ENCODE assay signal across 8 cellular contexts in the genomic region with DNA sequence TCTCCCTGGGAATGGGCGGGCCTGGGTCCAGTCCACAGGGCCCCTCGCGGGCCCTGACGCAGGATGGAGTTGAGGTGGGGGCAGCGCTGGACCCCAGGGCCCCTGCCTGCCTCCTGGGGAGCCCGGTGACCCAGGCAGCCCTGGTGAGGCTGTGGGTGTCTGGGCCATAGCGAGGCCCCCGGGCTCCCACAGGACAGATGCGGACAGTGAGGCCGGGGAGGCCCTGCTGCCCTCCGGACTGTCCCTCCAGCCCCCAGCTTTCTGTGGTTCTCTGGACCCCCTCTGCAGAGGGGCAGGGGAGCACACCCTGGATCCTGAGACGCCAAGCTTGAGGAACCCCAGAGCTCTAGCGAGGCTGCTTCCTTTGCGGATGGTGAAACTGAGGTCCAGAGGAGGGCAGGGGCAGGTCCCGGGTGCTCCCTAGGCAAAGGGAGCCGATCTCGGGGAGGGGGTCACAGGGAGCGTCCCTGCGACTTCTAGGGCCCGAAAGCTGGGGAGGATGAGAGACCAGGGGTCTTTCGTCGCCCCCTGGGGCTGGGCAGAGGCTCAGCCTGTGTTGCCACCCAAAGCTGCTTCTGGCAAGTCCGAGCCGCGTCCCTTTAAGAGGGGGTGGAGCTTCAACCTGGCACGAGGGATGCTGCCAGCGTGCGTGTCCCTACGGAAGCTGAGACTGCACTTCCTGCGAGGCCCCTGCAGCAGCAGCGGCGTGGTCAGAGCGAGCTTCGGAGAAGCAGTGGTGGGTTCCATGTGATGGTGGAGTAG.
DNase-seq lines count a peak whose midpoint lies in the region; ATAC-seq, FAIRE-seq and TF ChIP-seq lines count a peak whose summit lies in the region.
"Not testable (repeated sequence)": the region's sequence is repeated elsewhere in the genome, so short reads cannot be mapped to it uniquely, and the experiment has no call there.

No MANE protein-coding gene starts in this region.

- not testable (repeated sequence) for H3K4me2 ChIP-seq in A549; HepG2 (ENCODE audit: low read depth, low read length)

- not testable (repeated sequence) for H3K79me2 ChIP-seq in HepG2 (ENCODE audit: insufficient read depth, low read length)

- not testable (repeated sequence) for H3K27ac Mint-ChIP-seq in activated T-helper 17 cell treated with anti-CD3 and anti-CD28 coated beads, Interleukin-2, amount 50 U/mL, for 72 hours

- not testable (repeated sequence) for H3K4me3 Mint-ChIP-seq in activated T-helper 17 cell treated with anti-CD3 and anti-CD28 coated beads, Interleukin-2, amount 50 U/mL, for 72 hours

- not testable (repeated sequence) for FAIRE-seq in A549 (lab: Jason Lieb, UNC); HepG2 (lab: Jason Lieb, UNC); pancreas (lab: Jason Lieb, UNC)

- ATAC-seq in A549 (peak; percentile 100), GM21367 (IDR thresholded peaks at IDR 0.05; ENCODE audit: unreplicated experiment) (peak; percentile 62), HG03460 (IDR thresholded peaks at IDR 0.05; ENCODE audit: unreplicated experiment) (peak; percentile 68), Right ventricle myocardium superior (ENCODE audit: poor library complexity) (peak; percentile 85), HepG2 (peak; percentile 99), pancreas (peak; percentile 96 to 98 (median 98)), aorta (ENCODE audit: low FRiP score) (peak; percentile 52)
- peak; percentile 38 for ATAC-seq in activated T-helper 17 cell treated with anti-CD3 and anti-CD28 coated beads, Interleukin-2, amount 50 U/mL, for 72 hours (replicated peaks)

- H3K4me1 Mint-ChIP-seq in activated T-helper 17 cell treated with anti-CD3 and anti-CD28 coated beads, Interleukin-2, amount 50 U/mL, for 72 hours: not testable (repeated sequence)

- no CpG with 5 or more reads among the region's 34 CpGs for WGBS in A549 (ENCODE audit: missing lambda C conversion rate)
- no CpG with 5 or more reads among the region's 34 CpGs for WGBS in HepG2 (ENCODE audit: low lambda C conversion rate)
- no CpG with 5 or more reads among the region's 34 CpGs for WGBS in pancreas, 2 donors
- no CpG with 5 or more reads among the region's 34 CpGs for WGBS in aorta, 2 donors

- not testable (repeated sequence) for H3K9ac ChIP-seq in HepG2 (ENCODE audit: insufficient read depth, low read depth, low read length)

- not testable (repeated sequence) for H3K27me3 ChIP-seq in HepG2 (ENCODE audit: control insufficient read depth in 1 of 2, insufficient read depth in 2 of 2, low read length in 2 of 2); pancreas; aorta (ENCODE audit: control insufficient read depth in 1 of 2, insufficient read depth in 2 of 2, low read length in 1 of 2)

- POLR2A ChIA-PET in A549 (lab: Yijun Ruan, JAX); HepG2 (lab: Yijun Ruan, JAX): not testable (repeated sequence)

- not testable (repeated sequence) for H2AFZ ChIP-seq in HepG2 (ENCODE audit: low read length)

- in situ Hi-C loops in HepG2 (cut with HindIII; ENCODE audit: extremely low pct_ligation_motif_present, low pct_unique_long_range_greater_than_20kb): not testable (repeated sequence)

- not testable (repeated sequence) for H3K36me3 ChIP-seq in HepG2 (replicated peaks in 1 of 2; ENCODE audit: control insufficient read depth in 1 of 2, insufficient read depth in 2 of 2, low read length in 2 of 2); pancreas; aorta (ENCODE audit: control insufficient read depth in 1 of 2, insufficient read depth in 2 of 2, low read length in 1 of 2)

- not testable (repeated sequence) for H3K36me3 Mint-ChIP-seq in activated T-helper 17 cell treated with anti-CD3 and anti-CD28 coated beads, Interleukin-2, amount 50 U/mL, for 72 hours (ENCODE audit: low read depth)

- H3K27ac ChIP-seq in A549; HepG2 (ENCODE audit: extremely low read length, insufficient read depth, low read length); pancreas; aorta (ENCODE audit: low read depth in 1 of 2, low read length in 2 of 2): not testable (repeated sequence)

- TF ChIP-seq EP300 in A549 (IDR thresholded peaks at IDR 0.05); HepG2 (IDR thresholded peaks at IDR 0.05; ENCODE audit: low read depth in 2 of 2, low read length in 2 of 2); HepG2 (CRISPR knock-in tag; IDR thresholded peaks at IDR 0.05; ENCODE audit: borderline replicate concordance): not testable (repeated sequence)

- not testable (repeated sequence) for TF ChIP-seq POLR2A in A549 (IDR thresholded peaks at IDR 0.05; ENCODE audit: low read length); HepG2 (IDR thresholded peaks at IDR 0.05; ENCODE audit: insufficient read depth in 1 of 2, low read depth in 2 of 2, low read length in 2 of 2)

- not testable (repeated sequence) for H3K27me3 Mint-ChIP-seq in activated T-helper 17 cell treated with anti-CD3 and anti-CD28 coated beads, Interleukin-2, amount 50 U/mL, for 72 hours

- H3K4me3 ChIP-seq in A549; HepG2 (replicated peaks in 1 of 3; ENCODE audit: insufficient read depth in 1 of 3, low read depth in 2 of 3, low read length in 3 of 3); pancreas; aorta (ENCODE audit: low read length in 2 of 2): not testable (repeated sequence)

- H4K20me1 ChIP-seq in HepG2 (ENCODE audit: insufficient read depth, low read length): not testable (repeated sequence)

- BruUV-seq in HepG2 (replicated peaks; lab: Mats Ljungman, UMichigan): TSS peak; percentile 72

- not testable (repeated sequence) for H3K9me3 ChIP-seq in A549; HepG2 (ENCODE audit: low read length); pancreas; aorta (ENCODE audit: control insufficient read depth, low read length)

- not testable (repeated sequence) for H3K4me1 ChIP-seq in A549; HepG2 (ENCODE audit: insufficient read depth, low read length); pancreas; aorta (ENCODE audit: control insufficient read depth in 1 of 2, insufficient read depth in 2 of 2, low read length in 2 of 2)

- not testable (repeated sequence) for DNase-seq in A549 (ENCODE audit: low read depth in 1 of 2, low spot score in 1 of 2); Right ventricle myocardium superior; HepG2 (ENCODE audit: low spot score); pancreas; aorta

- H3K9me3 Mint-ChIP-seq in activated T-helper 17 cell treated with anti-CD3 and anti-CD28 coated beads, Interleukin-2, amount 50 U/mL, for 72 hours: not testable (repeated sequence)

- intact Hi-C loops in Right ventricle myocardium superior (cut with DNase I); HepG2 (cut with micrococcal nuclease; ENCODE audit: unreplicated experiment); pancreas (cut with DNase I); aorta (cut with DNase I): not testable (repeated sequence)

- not testable (repeated sequence) for TF ChIP-seq RAD21 in A549 (conservative IDR thresholded peaks at IDR 0.05 in 1 of 2, IDR thresholded peaks at IDR 0.05 in 1 of 2); HepG2 (CRISPR knock-in tag; IDR thresholded peaks at IDR 0.05)

- CTCF ChIA-PET in A549 (lab: Yijun Ruan, JAX); HepG2 (lab: Yijun Ruan, JAX; ENCODE audit: low intra/inter-chr PET ratio, low total read pairs): not testable (repeated sequence)

- TF ChIP-seq CTCF in A549 (IDR thresholded peaks at IDR 0.05); HepG2 (CRISPR knock-in tag; IDR thresholded peaks at IDR 0.05); pancreas (IDR thresholded peaks at IDR 0.05): not testable (repeated sequence)

Comparison
In these comparisons a context has a peak if more than half of its experiments do, and no peak if none do; other contexts are left out.
1. ATAC-seq: peak in every context shown above with its lines; median percentile 100 in A549; 99 in HepG2; 98 in pancreas; 85 in Right ventricle myocardium superior; 68 in HG03460; 62 in GM21367; 52 in aorta; 38 in activated T-helper 17 cell treated with anti-CD3 and anti-CD28 coated beads, Interleukin-2, amount 50 U/mL, for 72 hours.